8 cellular contexts compared by ENCODE assay signal in the genomic region with DNA sequence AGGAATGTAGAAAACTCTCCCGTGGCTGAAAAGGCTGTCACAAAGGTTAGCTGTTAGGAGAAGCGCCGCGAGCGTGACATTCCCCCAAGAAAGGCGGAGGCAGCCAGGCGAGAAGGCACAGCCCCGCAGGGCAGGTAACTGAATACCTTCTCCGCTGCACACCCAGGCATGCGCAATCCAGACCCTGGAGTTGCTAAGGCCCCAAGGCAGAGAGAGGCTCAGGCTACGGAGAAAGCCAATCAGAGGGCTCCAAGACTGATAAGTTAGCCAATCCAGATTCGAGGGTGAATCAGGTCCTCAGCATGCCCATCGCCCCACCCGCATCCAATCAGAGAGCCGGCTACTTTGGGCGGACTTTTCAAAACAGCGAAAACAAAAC. TPM values are rescaled to one million over a fixed set of nuclear protein-coding genes. Genes with fewer than 3 reads are reported as not detected.
DNase-seq lines count a peak whose midpoint lies in the region; ATAC-seq and TF ChIP-seq lines count a peak whose summit lies in the region.

No MANE protein-coding gene starts in this region.

- TF ChIP-seq POLR2A in NB4 (IDR thresholded peaks at IDR 0.05; ENCODE audit: extremely low read depth, insufficient read length): peak; percentile 52
- no peak for TF ChIP-seq POLR2A in ovary (IDR thresholded peaks at IDR 0.05)

- CTCF ChIA-PET in GM10248 (lab: Yijun Ruan, JAX): interaction anchor here (1.2 to 5.6 kb wide), 4 partner anchors 10 to 61 kb away, joined by 3 to 26 read pairs (median 16); no protein-coding TSS in a partner anchor

- H3K27me3 ChIP-seq in ovary: no peaks in the 10 kb centered on the region
- H3K27me3 ChIP-seq in tibial artery: no peaks in the 10 kb centered on the region

- POLR2A ChIA-PET in GM10248 (lab: Yijun Ruan, JAX): no interaction called here

- peak overlapping the region; percentile 87 to 95 for H3K27ac ChIP-seq in ovary
- peak overlapping the region; percentile 98 to 100 for H3K27ac ChIP-seq in tibial artery

- TF ChIP-seq CTCF in GM10248 (IDR thresholded peaks at IDR 0.05; ENCODE audit: control extremely low read depth, extremely low read depth, low read depth, missing control alignments) (no peak), NB4 (IDR thresholded peaks at IDR 0.05; ENCODE audit: low read depth, low read length) (no peak), ovary (IDR thresholded peaks at IDR 0.05) (no peak), tibial artery (IDR thresholded peaks at IDR 0.05) (no peak)

- no peaks in the 10 kb centered on the region for H3K9me3 ChIP-seq in ovary
- H3K9me3 ChIP-seq in tibial artery: no peaks in the 10 kb centered on the region

- TF ChIP-seq EP300 in ovary (IDR thresholded peaks at IDR 0.05): no peak

- DNase-seq in GM10248 (ENCODE audit: extremely low spot score) (peak; percentile 95), NB4 (ENCODE audit: low read depth) (peak; percentile 98), SK-N-DZ (ENCODE audit: low spot score) (peak; percentile 99), Right ventricle myocardium inferior (ENCODE audit: missing footprints) (peak; percentile 94), ovary (peak; percentile 93 to 97 (median 93)), tibial artery (peak; percentile 98 to 99)
- peak; percentile 91 for DNase-seq in activated naive CD8-positive, alpha-beta T cell treated with anti-CD3 and anti-CD28 coated beads, Interleukin-2, amount 50 U/mL, for 16 hours (ENCODE audit: low read depth, low spot score)

- H3K4me1 ChIP-seq in ovary (ENCODE audit: insufficient read depth): no peaks in the 10 kb centered on the region
- H3K4me1 ChIP-seq in tibial artery: peaks cover 0 to 26% (median 6%) of the 10 kb centered on the region in 4 donors

- peak; percentile 90 for ATAC-seq in HG02571 (IDR thresholded peaks at IDR 0.05; ENCODE audit: unreplicated experiment)
- peak; percentile 97 for ATAC-seq in Right ventricle myocardium inferior

- H3K36me3 ChIP-seq in ovary (no peaks in the 10 kb centered on the region), tibial artery (peaks cover 5 to 9% (median 7%) of the 10 kb centered on the region in 3 donors)

- H3K4me3 ChIP-seq in NB4 (ENCODE audit: low read depth, low read length): peak overlapping the region; percentile 63
- peak overlapping the region; percentile 74 for H3K4me3 ChIP-seq in ovary
- H3K4me3 ChIP-seq in tibial artery: peak overlapping the region; percentile 86 to 99

- WGBS in ovary, 3 donors: 0 to 1% (median 1%) methylated on average over 17 of the region's 17 CpGs

- intact Hi-C loops in Right ventricle myocardium inferior (cut with DNase I) (loop anchor here (5.0 kb wide), 1 partner anchor 59 kb away; no protein-coding TSS in a partner anchor), ovary (cut with DNase I) (loop anchor here in 2 of 4 donors (1.0 to 5.0 kb wide), 3 partner anchors 79 to 209 kb away; a partner anchor contains a TSS), tibial artery (cut with DNase I; ENCODE audit: low total_unique reads) (loop anchor here (5.0 kb wide), 3 partner anchors 54 to 209 kb away; a partner anchor contains a TSS)

RNA-seq across cellular contexts. Expression of a gene that starts 0.5 kb away (rescaled TPM):
- 14.5 and 15.0 TPM in 2 replicates for polyA plus RNA-seq in SK-N-DZ (2014; cell fraction: cytosol; rRNA removed)
- 47.1 and 73.1 TPM in 2 replicates for polyA plus RNA-seq in SK-N-DZ (2014; cell fraction: nucleus; rRNA removed)
- 8.5 TPM for total RNA-seq in Right ventricle myocardium inferior
- total RNA-seq in ovary: 10 to 100 TPM in 6 of 7 donors, 1 to 10 TPM in 1; 9.9 to 39.0 (median 19.7) TPM
- 10 to 100 TPM; 29.7 to 44.9 TPM for polyA plus RNA-seq in ovary

Comparison
In these comparisons a context has a peak if more than half of its experiments do, and no peak if none do; other contexts are left out.
1. Peak in every context shown above with its lines: DNase-seq, ATAC-seq, H3K4me3 ChIP-seq and H3K27ac ChIP-seq.